Comparison of ENCODE assay signal across 9 cellular contexts in the genomic region with DNA sequence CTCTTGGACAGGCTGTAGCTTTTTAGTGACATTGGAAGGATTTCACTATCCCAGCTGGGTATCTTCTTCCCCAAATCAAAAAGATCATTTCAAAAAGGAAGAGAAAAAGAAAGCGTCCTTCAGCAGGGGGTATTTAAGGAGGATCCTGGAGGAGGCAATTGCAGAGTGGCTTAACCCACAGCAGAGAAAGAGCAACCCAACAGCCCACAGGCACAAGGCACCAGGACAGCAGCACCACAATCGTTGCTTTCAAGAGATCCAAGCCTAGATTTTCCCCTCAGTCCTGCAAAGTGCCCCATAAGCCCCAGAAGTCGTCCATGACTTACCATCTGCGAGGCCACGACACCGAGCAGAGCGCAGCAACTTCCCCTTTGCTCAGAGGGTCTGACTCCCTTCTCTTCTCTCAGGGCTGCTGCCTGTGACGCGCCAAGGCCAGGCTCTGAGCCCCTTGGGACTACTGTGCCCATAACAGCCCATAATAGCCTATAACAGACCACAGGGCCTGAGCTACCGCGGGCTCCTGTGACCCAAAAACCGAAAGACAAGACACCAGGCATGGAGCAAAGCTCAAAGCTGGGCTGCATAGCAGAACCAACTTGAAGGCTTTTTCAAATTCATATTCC. TPM values are rescaled to one million over a fixed set of nuclear protein-coding genes. Genes with fewer than 3 reads are reported as not detected.
DNase-seq lines count a peak whose midpoint lies in the region; ATAC-seq and TF ChIP-seq lines count a peak whose summit lies in the region.
"Had no signal": no experiment of that assay in that cellular context is flagged by ENCODE, and none has a peak within 500 bp of the region (broad histone marks: within the 10 kb centered on the region; RNA-seq: fewer than 3 reads in every experiment).

No MANE protein-coding gene starts in this region.

- intact Hi-C loops in left lung (cut with DNase I) (no loop called here), ascending aorta (cut with DNase I) (no loop called here)

- H3K4me3 ChIP-seq in left lung, result no peak overlapping the region
- H3K4me3 ChIP-seq in ascending aorta, result no peak overlapping the region
- H3K4me3 ChIP-seq: stomach had no signal

- ATAC-seq in GM18508 (IDR thresholded peaks at IDR 0.05; ENCODE audit: insufficient read depth, unreplicated experiment) (peak; percentile 70), GM21619 (IDR thresholded peaks at IDR 0.05; ENCODE audit: unreplicated experiment) (peak; percentile 78), HG03565 (IDR thresholded peaks at IDR 0.05; ENCODE audit: unreplicated experiment) (peak; percentile 58), left lung (peak; percentile 58)

- DNase-seq in left lung (peak; percentile 48 to 85), ascending aorta (ENCODE audit: low spot score in 2 of 2) (no peak), HuH-7 (ENCODE audit: low spot score) (no peak)
- no peak for DNase-seq in stimulated activated CD4-positive, alpha-beta T cell treated with anti-CD3 and anti-CD28 coated beads, Interleukin-4, amount 100 ng/mL, for 24 hours
- DNase-seq in stimulated activated CD4-positive, alpha-beta T cell treated with anti-CD3 and anti-CD28 coated beads, Interleukin-15, amount 100 ng/mL, for 24 hours, result no peak
- DNase-seq: stomach had no signal

- TF ChIP-seq CTCF in left lung (IDR thresholded peaks at IDR 0.05) (no peak), ascending aorta (IDR thresholded peaks at IDR 0.05) (no peak)

- H3K36me3 ChIP-seq in left lung (no peaks in the 10 kb centered on the region), ascending aorta (no peaks in the 10 kb centered on the region)
- H3K36me3 ChIP-seq: stomach had no signal

- peaks cover 0 to 69% of the 10 kb centered on the region in 2 donors for H3K4me1 ChIP-seq in left lung
- H3K4me1 ChIP-seq in ascending aorta, result no peaks in the 10 kb centered on the region

- no peaks in the 10 kb centered on the region for H3K27me3 ChIP-seq in left lung
- no peaks in the 10 kb centered on the region for H3K27me3 ChIP-seq in ascending aorta
- H3K27me3 ChIP-seq: stomach had no signal

- H3K27ac ChIP-seq in left lung, result peak overlapping the region in 1 of 2 donors; percentile 64
- no peak overlapping the region for H3K27ac ChIP-seq in ascending aorta

- H3K9me3 ChIP-seq in left lung (no peaks in the 10 kb centered on the region), ascending aorta (no peaks in the 10 kb centered on the region)
- H3K9me3 ChIP-seq: stomach had no signal

RNA-seq across cellular contexts. Expression of gene PIK3AP1, which starts 19.7 kb away (rescaled TPM):
- 10 to 100 TPM; 19.2 to 91.3 TPM for total RNA-seq in left lung
- 5.9 TPM for total RNA-seq in ascending aorta

Comparison
In these comparisons a context has a peak if more than half of its experiments do, and no peak if none do; other contexts are left out.
1. DNase-seq: peak in left lung (2 of 2); none in stimulated activated CD4-positive, alpha-beta T cell treated with anti-CD3 and anti-CD28 coated beads, Interleukin-4, amount 100 ng/mL, for 24 hours (single experiment), ascending aorta (0 of 2), stimulated activated CD4-positive, alpha-beta T cell treated with anti-CD3 and anti-CD28 coated beads, Interleukin-15, amount 100 ng/mL, for 24 hours (single experiment) and HuH-7 (single experiment).
2. Peak in every context shown above with its lines, with median percentiles within 50 percentile points of each other: ATAC-seq.